In genomic region chr6:150523216-150523615, GRCh38 we compare ENCODE assay signal across 3 cellular contexts.
DNase-seq lines count a peak whose midpoint lies in the region; ATAC-seq, FAIRE-seq and TF ChIP-seq lines count a peak whose summit lies in the region.
"Not testable (repeated sequence)": the region's sequence is repeated elsewhere in the genome, so short reads cannot be mapped to it uniquely, and the experiment has no call there.

No MANE protein-coding gene starts in this region.

- 2% methylated on average over 3 of the region's 3 CpGs for WGBS in K562 (ENCODE audit: insufficient coverage, low coverage, missing lambda C conversion rate)
- WGBS in esophagus muscularis mucosa: 100% methylated on average over 3 of the region's 3 CpGs

- TF ChIP-seq CTCF in HEK293 (tag by site-specific recombination; IDR thresholded peaks at IDR 0.05); K562 (IDR thresholded peaks at IDR 0.05 in 2 of 3, conservative IDR thresholded peaks at IDR 0.05 in 1 of 3; ENCODE audit: insufficient read depth in 2 of 3, low read depth in 1 of 3, low read length in 3 of 3); esophagus muscularis mucosa (IDR thresholded peaks at IDR 0.05): not testable (repeated sequence)

- CTCF ChIA-PET in HEK293 (lab: Yijun Ruan, JAX); K562 (lab: Yijun Ruan, JAX; ENCODE audit: low intra/inter-chr PET ratio): not testable (repeated sequence)

- intact Hi-C loops in K562 (cut with micrococcal nuclease); esophagus muscularis mucosa (cut with DNase I): not testable (repeated sequence)

- not testable (repeated sequence) for BruUV-seq in K562 (replicated peaks; lab: Mats Ljungman, UMichigan)

- TF ChIP-seq EP300 in K562 (IDR thresholded peaks at IDR 0.05; ENCODE audit: low read length); esophagus muscularis mucosa (IDR thresholded peaks at IDR 0.05): not testable (repeated sequence)

- H3K9me1 ChIP-seq in K562 (ENCODE audit: control insufficient read depth, insufficient read depth, low read length): not testable (repeated sequence)

- POLR2A ChIA-PET in HEK293 (lab: Yijun Ruan, JAX); K562 (lab: Yijun Ruan, JAX): not testable (repeated sequence)

- not testable (repeated sequence) for H3K36me3 ChIP-seq in HEK293 (ENCODE audit: control insufficient read depth in 2 of 2, insufficient read depth in 1 of 2, low read length in 2 of 2); K562 (ENCODE audit: control insufficient read depth, insufficient read depth, low read length); esophagus muscularis mucosa

- not testable (repeated sequence) for ATAC-seq in K562

- not testable (repeated sequence) for TF ChIP-seq RAD21 in K562 (CRISPR knock-in tag; conservative IDR thresholded peaks at IDR 0.05 in 1 of 2, IDR thresholded peaks at IDR 0.05 in 1 of 2)

- H2AFZ ChIP-seq in K562 (ENCODE audit: low read depth, low read length): not testable (repeated sequence)

- in situ Hi-C loops in K562 (cut with MboI): not testable (repeated sequence)

- H3K4me3 ChIP-seq in HEK293 (ENCODE audit: low read depth, low read length); K562; esophagus muscularis mucosa: not testable (repeated sequence)

- not testable (repeated sequence) for H3K9ac ChIP-seq in K562 (ENCODE audit: insufficient read depth in 1 of 2, low read depth in 2 of 2, low read length in 2 of 2)

- not testable (repeated sequence) for H3K9me3 ChIP-seq in HEK293 (ENCODE audit: control insufficient read depth, insufficient read depth, low read depth, low read length); K562 (replicated peaks; ENCODE audit: control insufficient read depth, insufficient read depth, low read depth, low read length); esophagus muscularis mucosa

- not testable (repeated sequence) for H3K79me2 ChIP-seq in K562 (ENCODE audit: control insufficient read depth, insufficient read depth, low read length)

- not testable (repeated sequence) for H3K4me2 ChIP-seq in K562 (ENCODE audit: insufficient read depth, low read length)

- peaks cover 2 to 12% of the 10 kb centered on the region in 2 experiments; a peak in 3 of 5 replicates for H3K27me3 ChIP-seq in K562 (ENCODE audit: control insufficient read depth in 2 of 2, insufficient read depth in 2 of 2, low read length in 2 of 2)
- H3K27me3 ChIP-seq in esophagus muscularis mucosa: not testable (repeated sequence)

- not testable (repeated sequence) for TF ChIP-seq POLR2A in K562 (conservative IDR thresholded peaks at IDR 0.05); esophagus muscularis mucosa (IDR thresholded peaks at IDR 0.05; ENCODE audit: low read depth)

- not testable (repeated sequence) for FAIRE-seq in K562 (lab: Jason Lieb, UNC)

- not testable (repeated sequence) for H3K4me1 ChIP-seq in HEK293 (ENCODE audit: control insufficient read depth, insufficient read depth, low read length); K562 (replicated peaks in 1 of 2; ENCODE audit: control insufficient read depth in 2 of 2, insufficient read depth in 2 of 2, low read length in 2 of 2)
- peaks cover 0 to 13% (median 11%) of the 10 kb centered on the region in 4 donors for H3K4me1 ChIP-seq in esophagus muscularis mucosa

- H4K20me1 ChIP-seq in K562 (replicated peaks; ENCODE audit: control insufficient read depth, insufficient read depth, low read length): not testable (repeated sequence)

- not testable (repeated sequence) for H3K27ac ChIP-seq in HEK293 (ENCODE audit: extremely low read depth, low read depth, low read length); K562 (ENCODE audit: extremely low read depth, low read depth, low read length); esophagus muscularis mucosa (replicated peaks in 1 of 4)

- not testable (repeated sequence) for DNase-seq in K562 (ENCODE audit: extremely low read depth in 1 of 4, low spot score in 3 of 4)
- peak; percentile 57 for DNase-seq in esophagus muscularis mucosa (ENCODE audit: extremely low spot score)

TF ChIP-seq in HEK293, 187 proteins besides CTCF, POLR2A, EP300 and RAD21:
- peak; percentile 94 for TF ChIP-seq ZNF146 (tag by site-specific recombination; IDR thresholded peaks at IDR 0.05)
- peak; percentile 41; the same call in 1 of the 2 replicates for TF ChIP-seq ZNF580 (tag by site-specific recombination; IDR thresholded peaks at IDR 0.05)

TF ChIP-seq in K562, 482 proteins besides CTCF, POLR2A, EP300 and RAD21:
- peak; percentile 25 for TF ChIP-seq ZNF146 (CRISPR knock-in tag; IDR thresholded peaks at IDR 0.05; ENCODE audit: unreplicated experiment)
